Comparison of ENCODE assay signal across 1 cellular context in the genomic region with DNA sequence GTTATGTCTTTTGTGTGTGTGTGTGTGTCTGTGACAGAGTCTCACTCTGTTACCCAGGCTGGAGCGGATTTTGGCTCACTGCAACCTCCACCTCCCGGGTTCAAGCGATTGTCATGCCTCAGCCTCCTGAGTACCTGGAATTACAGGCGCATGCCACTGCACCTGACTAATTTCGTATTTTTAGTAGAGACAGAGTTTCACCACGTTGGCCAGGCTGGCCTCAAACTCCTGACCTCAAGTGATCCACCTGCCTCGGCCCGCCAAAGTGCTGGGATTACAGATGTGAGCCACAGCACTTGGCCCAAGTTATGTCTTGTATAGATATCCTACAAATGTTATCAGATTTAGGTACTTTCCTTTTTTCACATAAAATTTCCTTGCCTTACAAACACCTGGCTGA.
TF ChIP-seq lines count a peak whose summit lies in the region.

No MANE protein-coding gene starts in this region.

TF ChIP-seq in GM12878, 131 proteins besides CTCF, POLR2A, EP300 and RAD21:
- TF ChIP-seq EED (IDR thresholded peaks at IDR 0.05; ENCODE audit: low read depth) (no peak), SRF (IDR thresholded peaks at IDR 0.05; ENCODE audit: low read depth in 2 of 2, low read length in 2 of 2) (no peak), BCL3 (IDR thresholded peaks at IDR 0.05; ENCODE audit: borderline replicate concordance, insufficient read depth, low read depth, low read length, poor library complexity, severe bottlenecking) (no peak), RFX5 (IDR thresholded peaks at IDR 0.05; ENCODE audit: low read depth, low read length) (no peak), LARP7 (IDR thresholded peaks at IDR 0.05) (no peak), ZNF687 (IDR thresholded peaks at IDR 0.05) (peak; percentile 8; the same call in 1 of the 2 replicates), BHLHE40 (IDR thresholded peaks at IDR 0.05; ENCODE audit: borderline replicate concordance in 1 of 2, low read depth in 2 of 2, low read length in 1 of 2) (peak in 1 of 2 experiments; percentile 36; a peak in 1 of 4 replicates), NR2F1 (conservative IDR thresholded peaks at IDR 0.05) (0 out of 2 replicates have a peak, but pooled peaks have one; percentile 13)
- TF ChIP-seq, protein P1, sequence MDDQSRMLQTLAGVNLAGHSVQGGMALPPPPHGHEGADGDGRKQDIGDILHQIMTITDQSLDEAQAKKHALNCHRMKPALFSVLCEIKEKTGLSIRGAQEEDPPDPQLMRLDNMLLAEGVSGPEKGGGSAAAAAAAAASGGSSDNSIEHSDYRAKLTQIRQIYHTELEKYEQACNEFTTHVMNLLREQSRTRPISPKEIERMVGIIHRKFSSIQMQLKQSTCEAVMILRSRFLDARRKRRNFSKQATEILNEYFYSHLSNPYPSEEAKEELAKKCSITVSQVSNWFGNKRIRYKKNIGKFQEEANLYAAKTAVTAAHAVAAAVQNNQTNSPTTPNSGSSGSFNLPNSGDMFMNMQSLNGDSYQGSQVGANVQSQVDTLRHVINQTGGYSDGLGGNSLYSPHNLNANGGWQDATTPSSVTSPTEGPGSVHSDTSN (IDR thresholded peaks at IDR 0.05; ENCODE audit: insufficient replicate concordance, low read depth, low read length): no peak
- TF ChIP-seq, protein P2, sequence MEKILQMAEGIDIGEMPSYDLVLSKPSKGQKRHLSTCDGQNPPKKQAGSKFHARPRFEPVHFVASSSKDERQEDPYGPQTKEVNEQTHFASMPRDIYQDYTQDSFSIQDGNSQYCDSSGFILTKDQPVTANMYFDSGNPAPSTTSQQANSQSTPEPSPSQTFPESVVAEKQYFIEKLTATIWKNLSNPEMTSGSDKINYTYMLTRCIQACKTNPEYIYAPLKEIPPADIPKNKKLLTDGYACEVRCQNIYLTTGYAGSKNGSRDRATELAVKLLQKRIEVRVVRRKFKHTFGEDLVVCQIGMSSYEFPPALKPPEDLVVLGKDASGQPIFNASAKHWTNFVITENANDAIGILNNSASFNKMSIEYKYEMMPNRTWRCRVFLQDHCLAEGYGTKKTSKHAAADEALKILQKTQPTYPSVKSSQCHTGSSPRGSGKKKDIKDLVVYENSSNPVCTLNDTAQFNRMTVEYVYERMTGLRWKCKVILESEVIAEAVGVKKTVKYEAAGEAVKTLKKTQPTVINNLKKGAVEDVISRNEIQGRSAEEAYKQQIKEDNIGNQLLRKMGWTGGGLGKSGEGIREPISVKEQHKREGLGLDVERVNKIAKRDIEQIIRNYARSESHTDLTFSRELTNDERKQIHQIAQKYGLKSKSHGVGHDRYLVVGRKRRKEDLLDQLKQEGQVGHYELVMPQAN (conservative IDR thresholded peaks at IDR 0.05): no peak
